Comparison of ENCODE assay signal across 8 cellular contexts in genomic region chr10:17200885-17201164, GRCh38. TPM values are rescaled to one million over a fixed set of nuclear protein-coding genes. Genes with fewer than 3 reads are reported as not detected.
A peak's percentile ranks its signal among the peaks of the same experiment; 100 is the strongest.
DNase-seq lines count a peak whose midpoint lies in the region; ATAC-seq and TF ChIP-seq lines count a peak whose summit lies in the region.

No MANE protein-coding gene starts in this region.

- H3K27ac ChIP-seq in GM23338 (ENCODE audit: low read depth) (peak overlapping the region; percentile 80), fibroblast of lung (ENCODE audit: insufficient read depth, low read length) (peak overlapping the region; percentile 83)
- peak overlapping the region; percentile 90 for H3K27ac ChIP-seq in naive thymus-derived CD4-positive, alpha-beta T cell (ENCODE audit: low read depth, low read length)

- CTCF ChIA-PET in activated CD4-positive, alpha-beta T cell treated with anti-CD3 and anti-CD28 coated beads, Interleukin-2, amount 10 ng/mL, durations not matched to agents 7 days and 5 days (lab: Charles Lee): interaction anchor here (0.6 to 2.8 kb wide), 8 partner anchors 11 to 419 kb away, joined by 3 to 10 read pairs (median 4); partner anchors contain the start of gene VIM
- CTCF ChIA-PET in naive thymus-derived CD4-positive, alpha-beta T cell (lab: Charles Lee): interaction anchor here (0.7 to 3.0 kb wide), 5 partner anchors 20 to 232 kb away, joined by 3 to 18 read pairs (median 3); no protein-coding TSS in a partner anchor

- no peaks in the 10 kb centered on the region for H3K36me3 Mint-ChIP-seq in GM23338 (ENCODE audit: low read depth)
- peaks cover 5% of the 10 kb centered on the region for H3K36me3 Mint-ChIP-seq in activated CD4-positive, alpha-beta T cell treated with anti-CD3 and anti-CD28 coated beads, Interleukin-2, amount 10 ng/mL, durations not matched to agents 7 days and 5 days (ENCODE audit: low read depth)
- peaks cover 0 to 4% (median 0%) of the 10 kb centered on the region in 5 donors for H3K36me3 Mint-ChIP-seq in naive thymus-derived CD4-positive, alpha-beta T cell

- H3K27me3 Mint-ChIP-seq in GM23338 (ENCODE audit: insufficient read depth, low read depth, poor library complexity): no peaks in the 10 kb centered on the region
- no peaks in the 10 kb centered on the region for H3K27me3 Mint-ChIP-seq in activated CD4-positive, alpha-beta T cell treated with anti-CD3 and anti-CD28 coated beads, Interleukin-2, amount 10 ng/mL, durations not matched to agents 7 days and 5 days
- H3K27me3 Mint-ChIP-seq in naive thymus-derived CD4-positive, alpha-beta T cell: peaks cover 0 to 4% (median 0%) of the 10 kb centered on the region in 5 donors

- TF ChIP-seq CTCF in GM23338 (conservative IDR thresholded peaks at IDR 0.05; ENCODE audit: low read depth in 2 of 2): no peak
- TF ChIP-seq CTCF in fibroblast of lung (conservative IDR thresholded peaks at IDR 0.05 in 1 of 2, IDR thresholded peaks at IDR 0.05 in 1 of 2; ENCODE audit: low read depth in 1 of 2, low read length in 2 of 2): no peak

- H3K4me1 Mint-ChIP-seq in GM23338: peaks cover 62% of the 10 kb centered on the region
- peaks cover 57% of the 10 kb centered on the region for H3K4me1 Mint-ChIP-seq in activated CD4-positive, alpha-beta T cell treated with anti-CD3 and anti-CD28 coated beads, Interleukin-2, amount 10 ng/mL, durations not matched to agents 7 days and 5 days
- peaks cover 22 to 65% (median 47%) of the 10 kb centered on the region in 7 donors for H3K4me1 Mint-ChIP-seq in naive thymus-derived CD4-positive, alpha-beta T cell

- peak overlapping the region; percentile 94 for H2AFZ ChIP-seq in GM23338
- H2AFZ ChIP-seq in fibroblast of lung (ENCODE audit: low read length): no peak overlapping the region

- ATAC-seq in GM23338: no peak; the same call in 2 of the 3 replicates
- peak; percentile 49 for ATAC-seq in naive thymus-derived CD4-positive, alpha-beta T cell

- POLR2A ChIA-PET in activated CD4-positive, alpha-beta T cell treated with anti-CD3 and anti-CD28 coated beads, Interleukin-2, amount 10 ng/mL, durations not matched to agents 7 days and 5 days (lab: Charles Lee): interaction anchor here (1.6 kb wide), 1 partner anchor 383 kb away, joined by 7 read pairs; the partner anchor contains the start of gene RSU1
- POLR2A ChIA-PET in naive thymus-derived CD4-positive, alpha-beta T cell (lab: Charles Lee): interaction anchor here (0.7 to 5.8 kb wide), 12 partner anchors 10 to 443 kb away, joined by 3 to 167 read pairs (median 5); partner anchors contain the start of genes RSU1, STAM and VIM

- no peaks in the 10 kb centered on the region for H3F3A ChIP-seq in GM23338 (replicated peaks; ENCODE audit: low read depth)

- H3K36me3 ChIP-seq in GM23338 (ENCODE audit: insufficient read depth): no peaks in the 10 kb centered on the region
- H3K36me3 ChIP-seq in fibroblast of lung (ENCODE audit: control insufficient read depth, insufficient read depth, low read length): no peaks in the 10 kb centered on the region
- no peaks in the 10 kb centered on the region for H3K36me3 ChIP-seq in naive thymus-derived CD4-positive, alpha-beta T cell (ENCODE audit: control insufficient read depth in 2 of 3, insufficient read depth in 3 of 3, low read length in 3 of 3)

- H4K20me1 ChIP-seq in GM23338 (replicated peaks; ENCODE audit: insufficient read depth) (no peaks in the 10 kb centered on the region), fibroblast of lung (ENCODE audit: control insufficient read depth, extremely low read depth, insufficient read depth, low read length) (no peaks in the 10 kb centered on the region)

- peaks cover 46% of the 10 kb centered on the region for H3K4me1 ChIP-seq in GM23338 (ENCODE audit: insufficient read depth)
- H3K4me1 ChIP-seq in fibroblast of lung (ENCODE audit: control insufficient read depth, extremely low read depth, insufficient read depth, low read length): no peaks in the 10 kb centered on the region
- peaks cover 8 to 14% of the 10 kb centered on the region in 2 donors for H3K4me1 ChIP-seq in naive thymus-derived CD4-positive, alpha-beta T cell (ENCODE audit: control insufficient read depth in 2 of 2, insufficient read depth in 2 of 2, low read length in 2 of 2)

- H3K9ac ChIP-seq in fibroblast of lung (ENCODE audit: insufficient read depth, low read length): peak overlapping the region; percentile 80

- H3K4me3 Mint-ChIP-seq in GM23338: peak overlapping the region; percentile 91
- peak overlapping the region; percentile 79 for H3K4me3 Mint-ChIP-seq in activated CD4-positive, alpha-beta T cell treated with anti-CD3 and anti-CD28 coated beads, Interleukin-2, amount 10 ng/mL, durations not matched to agents 7 days and 5 days
- peak overlapping the region; percentile 86 to 99 (median 94) for H3K4me3 Mint-ChIP-seq in naive thymus-derived CD4-positive, alpha-beta T cell

- H3K79me2 ChIP-seq in GM23338 (replicated peaks; ENCODE audit: insufficient read depth): peaks cover 31% of the 10 kb centered on the region
- peaks cover 14% of the 10 kb centered on the region for H3K79me2 ChIP-seq in fibroblast of lung (ENCODE audit: control insufficient read depth, insufficient read depth, low read length)

- H3K9me2 ChIP-seq in GM23338 (ENCODE audit: insufficient read depth): no peaks in the 10 kb centered on the region

- no peaks in the 10 kb centered on the region for H3K9me3 Mint-ChIP-seq in GM23338
- H3K9me3 Mint-ChIP-seq in activated CD4-positive, alpha-beta T cell treated with anti-CD3 and anti-CD28 coated beads, Interleukin-2, amount 10 ng/mL, durations not matched to agents 7 days and 5 days: no peaks in the 10 kb centered on the region
- H3K9me3 Mint-ChIP-seq in naive thymus-derived CD4-positive, alpha-beta T cell: no peaks in the 10 kb centered on the region

- H3K4me3 ChIP-seq in GM23338: peak overlapping the region; percentile 87
- peak overlapping the region; percentile 12 to 76 (median 55) for H3K4me3 ChIP-seq in fibroblast of lung (replicated peaks in 1 of 4; ENCODE audit: control extremely low read depth in 1 of 4, insufficient read depth in 1 of 4, low read depth in 3 of 4, low read length in 4 of 4)
- peak overlapping the region; percentile 94 for H3K4me3 ChIP-seq in naive thymus-derived CD4-positive, alpha-beta T cell (ENCODE audit: low read length)

- intact Hi-C loops in naive thymus-derived CD4-positive, alpha-beta T cell (cut with micrococcal nuclease): loop anchor here (1.0 to 10.0 kb wide), 8 partner anchors 15 to 766 kb away; partner anchors contain the start of genes RSU1 (in 2 of the 2), PTER (in 1 of the 2) and STAM (in 1 of the 2)

- peak overlapping the region; percentile 93 for H3K4me2 ChIP-seq in GM23338
- H3K4me2 ChIP-seq in fibroblast of lung (ENCODE audit: extremely low read depth, insufficient read depth, low read length): peak overlapping the region; percentile 78

- H3K27ac Mint-ChIP-seq in GM23338: peak overlapping the region; percentile 97
- peak overlapping the region; percentile 91 for H3K27ac Mint-ChIP-seq in activated CD4-positive, alpha-beta T cell treated with anti-CD3 and anti-CD28 coated beads, Interleukin-2, amount 10 ng/mL, durations not matched to agents 7 days and 5 days
- peak overlapping the region; percentile 90 to 99 (median 96) for H3K27ac Mint-ChIP-seq in naive thymus-derived CD4-positive, alpha-beta T cell

- peak; percentile 58 for DNase-seq in SIG-M5 treated with dmso at 0.1 percent for 504 hours (lab: John Stamatoyannopoulos, UW; ENCODE audit: unreplicated experiment)
- DNase-seq in SIG-M5 (lab: John Stamatoyannopoulos, UW): no peak
- peak; percentile 38 for DNase-seq in GM23338 (ENCODE audit: low spot score)
- DNase-seq in LoVo (ENCODE audit: low spot score): peak; percentile 54
- peak; percentile 25 for DNase-seq in activated CD4-positive, alpha-beta T cell treated with anti-CD3 and anti-CD28 coated beads, Interleukin-2, amount 10 ng/mL, durations not matched to agents 7 days and 5 days
- DNase-seq in fibroblast of lung (ENCODE audit: low read depth in 2 of 2): peak; percentile 63 to 68
- DNase-seq in naive thymus-derived CD4-positive, alpha-beta T cell: peak in 3 of 9 donors; percentile 18 to 49 (median 26)
- DNase-seq in GM19238 (ENCODE audit: insufficient read length, low spot score): no peak

- no peaks in the 10 kb centered on the region for H3K27me3 ChIP-seq in GM23338 (ENCODE audit: insufficient read depth)
- H3K27me3 ChIP-seq in fibroblast of lung (ENCODE audit: control insufficient read depth, insufficient read depth, low read length): no peaks in the 10 kb centered on the region
- H3K27me3 ChIP-seq in naive thymus-derived CD4-positive, alpha-beta T cell (ENCODE audit: control insufficient read depth in 2 of 2, insufficient read depth in 2 of 2, low read length in 2 of 2): no peaks in the 10 kb centered on the region

- no peaks in the 10 kb centered on the region for H3K9me3 ChIP-seq in fibroblast of lung (ENCODE audit: control insufficient read depth, insufficient read depth, low read depth, low read length)
- H3K9me3 ChIP-seq in naive thymus-derived CD4-positive, alpha-beta T cell (ENCODE audit: control insufficient read depth in 2 of 3, low read length in 3 of 3): no peaks in the 10 kb centered on the region

TF ChIP-seq in GM23338, 12 proteins besides CTCF, POLR2A, EP300 and RAD21 (continues in another document):
- TF ChIP-seq JUNB (IDR thresholded peaks at IDR 0.05; ENCODE audit: unreplicated experiment): no peak
- TF ChIP-seq ZNF331 (CRISPR knock-in tag; IDR thresholded peaks at IDR 0.05; ENCODE audit: low read depth): no peak

RNA-seq across cellular contexts. Expression of gene TRDMT1, which starts 0.6 kb away (rescaled TPM):
- total RNA-seq in GM23338 (2014; rRNA removed; shearing (Covaris generic)): 30.8 and 37.7 TPM in 2 replicates
- 12.0 and 16.0 TPM in 2 replicates for polyA plus RNA-seq in GM23338 (2016; fragmentation: Nextera tagmentation; extraction: Ambion mirVana)
- total RNA-seq in activated CD4-positive, alpha-beta T cell treated with anti-CD3 and anti-CD28 coated beads, Interleukin-2, amount 10 ng/mL, durations not matched to agents 7 days and 5 days: 10 to 100 TPM; 14.1 to 17.2 TPM
- total RNA-seq in fibroblast of lung: 4.4 and 5.8 TPM in 2 replicates
- 6.0 and 7.0 TPM in 2 replicates for polyA plus RNA-seq in fibroblast of lung
- 4.3 and 4.5 TPM in 2 replicates for polyA plus RNA-seq in fibroblast of lung (2012)
- 0.79 and 2.6 TPM in 2 replicates for polyA minus RNA-seq in fibroblast of lung (ENCODE audit: low replicate concordance)
- 10 to 100 TPM; 10.2 to 30.6 (median 15.9) TPM for total RNA-seq in naive thymus-derived CD4-positive, alpha-beta T cell
- 10 to 100 TPM in 1 of 2 donors, 1 to 10 TPM in 1; 9.7 to 12.8 TPM for polyA plus RNA-seq in naive thymus-derived CD4-positive, alpha-beta T cell

RNA-seq across cellular contexts. Expression of gene VIM, which starts 27.2 kb away (rescaled TPM):
- total RNA-seq in GM23338 (2014; rRNA removed; shearing (Covaris generic)): 214 and 228 TPM in 2 replicates
- 131 and 137 TPM in 2 replicates for polyA plus RNA-seq in GM23338 (2016; fragmentation: Nextera tagmentation; extraction: Ambion mirVana)
- total RNA-seq in activated CD4-positive, alpha-beta T cell treated with anti-CD3 and anti-CD28 coated beads, Interleukin-2, amount 10 ng/mL, durations not matched to agents 7 days and 5 days: 1,000 to 10,000 TPM; 2,713 to 2,904 TPM
- total RNA-seq in fibroblast of lung: 4,550 and 7,192 TPM in 2 replicates
- 4,882 and 6,609 TPM in 2 replicates for polyA plus RNA-seq in fibroblast of lung
- 5,279 and 8,158 TPM in 2 replicates for polyA plus RNA-seq in fibroblast of lung (2012)
- polyA minus RNA-seq in fibroblast of lung (ENCODE audit: low replicate concordance): 3,855 and 6,261 TPM in 2 replicates
- total RNA-seq in naive thymus-derived CD4-positive, alpha-beta T cell: 1,000 to 10,000 TPM in 3 of 5 experiments, 100 to 1,000 TPM in 2; 498 to 2,181 (median 1,002) TPM
- polyA plus RNA-seq in naive thymus-derived CD4-positive, alpha-beta T cell: 100 to 1,000 TPM; 399 to 546 TPM

Comparison
In these comparisons a context has a peak if more than half of its experiments do, and no peak if none do; other contexts are left out.
1. DNase-seq: peak in SIG-M5 treated with dmso at 0.1 percent for 504 hours (single experiment), GM23338 (single experiment), LoVo (single experiment), activated CD4-positive, alpha-beta T cell treated with anti-CD3 and anti-CD28 coated beads, Interleukin-2, amount 10 ng/mL, durations not matched to agents 7 days and 5 days (single experiment) and fibroblast of lung (2 of 2); none in SIG-M5 (single experiment) and GM19238 (single experiment).
2. Peak in every context shown above with its lines, with median percentiles within 50 percentile points of each other: H3K27ac ChIP-seq, H3K4me3 ChIP-seq, H3K27ac Mint-ChIP-seq and H3K4me3 Mint-ChIP-seq.